In the genomic region with DNA sequence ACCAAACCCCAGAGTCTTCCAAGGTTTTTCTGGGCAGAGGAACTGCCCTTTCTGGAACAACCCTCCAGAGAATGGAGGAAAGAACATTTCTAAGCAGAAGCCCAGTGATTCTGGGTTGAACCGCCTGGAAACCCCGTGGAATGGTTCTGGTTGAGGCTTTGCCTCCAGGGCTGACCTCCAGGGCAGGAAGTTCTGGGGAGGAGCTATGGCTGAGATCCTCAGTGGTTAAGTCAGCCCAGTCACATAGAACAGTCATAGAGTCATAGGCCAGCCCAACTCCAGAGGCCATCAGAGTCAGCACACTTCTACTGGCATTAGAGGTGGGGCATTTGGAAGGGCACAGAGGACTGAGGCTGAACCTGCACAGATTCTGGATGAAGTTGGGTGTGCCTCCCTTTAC, we compare ENCODE assay signal across 23 cellular contexts.
"Had no signal": no experiment of that assay in that cellular context is flagged by ENCODE, and none has a peak within 500 bp of the region (broad histone marks: within the 10 kb centered on the region; RNA-seq: fewer than 3 reads in every experiment).

No MANE protein-coding gene starts in this region.

- H3K4me3 Mint-ChIP-seq: activated CD4-positive, alpha-beta T cell treated with anti-CD3 and anti-CD28 coated beads, Interleukin-2, amount 10 ng/mL, durations not matched to agents 7 days and 5 days; activated naive CD8-positive, alpha-beta T cell treated with anti-CD3 and anti-CD28 coated beads for 36 hours; brain; immature natural killer cell; memory B cell; naive thymus-derived CD8-positive, alpha-beta T cell had no signal

- DNase-seq: activated CD4-positive, alpha-beta T cell treated with anti-CD3 and anti-CD28 coated beads, Interleukin-2, amount 10 ng/mL, durations not matched to agents 7 days and 5 days; activated CD8-positive, alpha-beta memory T cell treated with anti-CD3 and anti-CD28 coated beads, Interleukin-2, amount 50 U/mL, for 48 hours; activated gamma-delta T cell treated with Interleukin-2 at 50 U/mL for 16 hours; activated naive CD8-positive, alpha-beta T cell treated with anti-CD3 and anti-CD28 coated beads for 36 hours; amygdala; central memory CD4-positive, alpha-beta T cell; colonic mucosa; effector CD4-positive, alpha-beta T cell; foreskin melanocyte; head of caudate nucleus; immature natural killer cell; naive thymus-derived CD8-positive, alpha-beta T cell; stimulated activated CD4-positive, alpha-beta T cell treated with anti-CD3 and anti-CD28 coated beads, Interleukin-4, amount 100 ng/mL, for 4 hours; stimulated activated CD8-positive, alpha-beta memory T cell treated with anti-CD3 and anti-CD28 coated beads, Interleukin-4, amount 100 ng/mL, for 48 hours; stimulated activated naive CD8-positive, alpha-beta T cell treated with anti-CD3 and anti-CD28 coated beads, Interleukin-15, Interleukin-2, amounts not matched to agents 100 U/mL and 50 U/mL, for 24 hours; T-helper 2 cell; transverse colon had no signal

- H3K4me1 ChIP-seq: colonic mucosa, parathyroid adenoma, transverse colon had no signal

- H3K27me3 ChIP-seq: colonic mucosa had no signal

- H3K9me3 Mint-ChIP-seq: activated CD4-positive, alpha-beta T cell treated with anti-CD3 and anti-CD28 coated beads, Interleukin-2, amount 10 ng/mL, durations not matched to agents 7 days and 5 days had no signal

- H3K27ac Mint-ChIP-seq: activated CD4-positive, alpha-beta T cell treated with anti-CD3 and anti-CD28 coated beads, Interleukin-2, amount 10 ng/mL, durations not matched to agents 7 days and 5 days; activated naive CD8-positive, alpha-beta T cell treated with anti-CD3 and anti-CD28 coated beads for 36 hours; brain; immature natural killer cell; memory B cell; naive thymus-derived CD8-positive, alpha-beta T cell had no signal

- ATAC-seq: left lobe of liver; naive thymus-derived CD8-positive, alpha-beta T cell; stimulated activated naive CD8-positive, alpha-beta T cell treated with anti-CD3 and anti-CD28 coated beads, Interleukin-15, Interleukin-2, amounts not matched to agents 100 U/mL and 50 U/mL, for 24 hours had no signal

- H3K27ac ChIP-seq: colonic mucosa, neutrophil, parathyroid adenoma, skin epidermis, transverse colon had no signal

- H3K36me3 Mint-ChIP-seq: activated naive CD8-positive, alpha-beta T cell treated with anti-CD3 and anti-CD28 coated beads for 36 hours; brain; immature natural killer cell; memory B cell; naive thymus-derived CD8-positive, alpha-beta T cell had no signal

- H3K4me1 Mint-ChIP-seq: activated CD4-positive, alpha-beta T cell treated with anti-CD3 and anti-CD28 coated beads, Interleukin-2, amount 10 ng/mL, durations not matched to agents 7 days and 5 days; activated naive CD8-positive, alpha-beta T cell treated with anti-CD3 and anti-CD28 coated beads for 36 hours; brain; immature natural killer cell; memory B cell; naive thymus-derived CD8-positive, alpha-beta T cell had no signal
